Comparison of ENCODE assay signal across 1 cellular context in the genomic region with DNA sequence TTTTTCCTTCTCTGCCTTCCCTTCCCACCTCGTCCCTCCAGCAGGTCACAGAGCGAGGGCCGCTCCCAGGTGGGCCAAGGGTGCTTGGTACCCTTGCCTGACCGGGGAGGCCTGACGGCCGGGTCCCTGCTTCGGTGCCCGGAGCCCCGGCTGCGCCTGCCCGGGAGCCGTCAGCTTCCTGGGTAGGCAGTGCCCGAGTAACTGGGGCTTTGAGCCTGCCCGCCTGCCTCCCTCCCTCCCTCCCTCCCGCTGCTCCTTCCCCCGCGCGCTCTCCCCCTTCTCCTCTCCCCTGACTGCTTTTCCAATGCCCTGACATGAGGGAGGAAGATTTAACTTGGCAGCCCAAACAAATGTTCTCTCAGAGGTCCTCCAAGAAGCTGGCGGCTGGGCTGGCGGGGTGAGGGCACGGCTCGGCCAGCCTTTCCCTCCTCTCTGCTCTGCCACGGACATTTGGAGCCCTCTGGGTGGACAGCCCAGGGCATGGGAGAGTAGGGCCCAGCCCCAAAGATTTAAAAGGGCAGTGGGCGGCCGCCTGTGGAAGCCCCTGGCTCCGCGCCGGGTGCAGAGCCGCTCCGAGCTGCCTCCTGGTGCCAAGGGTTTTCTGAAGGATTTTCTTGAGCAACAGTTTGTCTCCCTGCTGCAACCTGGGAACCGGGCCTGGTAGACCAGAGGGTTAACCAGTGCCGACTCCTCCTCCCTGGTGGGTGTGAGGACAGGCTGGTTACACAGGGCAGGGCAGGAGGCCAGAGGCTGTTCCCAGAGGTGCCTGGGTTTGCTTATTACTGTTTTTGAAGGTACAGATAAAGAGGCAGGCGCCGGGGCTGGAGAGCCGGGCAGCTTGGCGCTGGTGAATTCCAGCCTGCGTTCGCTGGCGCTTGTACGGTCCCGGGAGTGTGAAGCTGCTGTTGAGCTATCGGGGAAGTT.
TF ChIP-seq lines count a peak whose summit lies in the region.

No MANE protein-coding gene starts in this region.

TF ChIP-seq in HepG2, 621 proteins besides CTCF, POLR2A, EP300 and RAD21 (continued from another document and continues in another):
- TF ChIP-seq, protein P1, sequence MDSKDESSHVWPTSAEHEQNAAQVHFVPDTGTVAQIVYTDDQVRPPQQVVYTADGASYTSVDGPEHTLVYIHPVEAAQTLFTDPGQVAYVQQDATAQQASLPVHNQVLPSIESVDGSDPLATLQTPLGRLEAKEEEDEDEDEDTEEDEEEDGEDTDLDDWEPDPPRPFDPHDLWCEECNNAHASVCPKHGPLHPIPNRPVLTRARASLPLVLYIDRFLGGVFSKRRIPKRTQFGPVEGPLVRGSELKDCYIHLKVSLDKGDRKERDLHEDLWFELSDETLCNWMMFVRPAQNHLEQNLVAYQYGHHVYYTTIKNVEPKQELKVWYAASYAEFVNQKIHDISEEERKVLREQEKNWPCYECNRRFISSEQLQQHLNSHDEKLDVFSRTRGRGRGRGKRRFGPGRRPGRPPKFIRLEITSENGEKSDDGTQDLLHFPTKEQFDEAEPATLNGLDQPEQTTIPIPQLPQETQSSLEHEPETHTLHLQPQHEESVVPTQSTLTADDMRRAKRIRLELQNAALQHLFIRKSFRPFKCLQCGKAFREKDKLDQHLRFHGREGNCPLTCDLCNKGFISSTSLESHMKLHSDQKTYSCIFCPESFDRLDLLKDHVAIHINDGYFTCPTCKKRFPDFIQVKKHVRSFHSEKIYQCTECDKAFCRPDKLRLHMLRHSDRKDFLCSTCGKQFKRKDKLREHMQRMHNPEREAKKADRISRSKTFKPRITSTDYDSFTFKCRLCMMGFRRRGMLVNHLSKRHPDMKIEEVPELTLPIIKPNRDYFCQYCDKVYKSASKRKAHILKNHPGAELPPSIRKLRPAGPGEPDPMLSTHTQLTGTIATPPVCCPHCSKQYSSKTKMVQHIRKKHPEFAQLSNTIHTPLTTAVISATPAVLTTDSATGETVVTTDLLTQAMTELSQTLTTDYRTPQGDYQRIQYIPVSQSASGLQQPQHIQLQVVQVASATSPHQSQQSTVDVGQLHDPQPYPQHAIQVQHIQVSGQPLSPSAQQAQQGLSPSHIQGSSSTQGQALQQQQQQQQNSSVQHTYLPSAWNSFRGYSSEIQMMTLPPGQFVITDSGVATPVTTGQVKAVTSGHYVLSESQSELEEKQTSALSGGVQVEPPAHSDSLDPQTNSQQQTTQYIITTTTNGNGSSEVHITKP (CRISPR knock-in tag; IDR thresholded peaks at IDR 0.05; ENCODE audit: low read depth): no peak
- TF ChIP-seq ZNF543 (CRISPR knock-in tag; IDR thresholded peaks at IDR 0.05): no peak
- TF ChIP-seq, protein P2, sequence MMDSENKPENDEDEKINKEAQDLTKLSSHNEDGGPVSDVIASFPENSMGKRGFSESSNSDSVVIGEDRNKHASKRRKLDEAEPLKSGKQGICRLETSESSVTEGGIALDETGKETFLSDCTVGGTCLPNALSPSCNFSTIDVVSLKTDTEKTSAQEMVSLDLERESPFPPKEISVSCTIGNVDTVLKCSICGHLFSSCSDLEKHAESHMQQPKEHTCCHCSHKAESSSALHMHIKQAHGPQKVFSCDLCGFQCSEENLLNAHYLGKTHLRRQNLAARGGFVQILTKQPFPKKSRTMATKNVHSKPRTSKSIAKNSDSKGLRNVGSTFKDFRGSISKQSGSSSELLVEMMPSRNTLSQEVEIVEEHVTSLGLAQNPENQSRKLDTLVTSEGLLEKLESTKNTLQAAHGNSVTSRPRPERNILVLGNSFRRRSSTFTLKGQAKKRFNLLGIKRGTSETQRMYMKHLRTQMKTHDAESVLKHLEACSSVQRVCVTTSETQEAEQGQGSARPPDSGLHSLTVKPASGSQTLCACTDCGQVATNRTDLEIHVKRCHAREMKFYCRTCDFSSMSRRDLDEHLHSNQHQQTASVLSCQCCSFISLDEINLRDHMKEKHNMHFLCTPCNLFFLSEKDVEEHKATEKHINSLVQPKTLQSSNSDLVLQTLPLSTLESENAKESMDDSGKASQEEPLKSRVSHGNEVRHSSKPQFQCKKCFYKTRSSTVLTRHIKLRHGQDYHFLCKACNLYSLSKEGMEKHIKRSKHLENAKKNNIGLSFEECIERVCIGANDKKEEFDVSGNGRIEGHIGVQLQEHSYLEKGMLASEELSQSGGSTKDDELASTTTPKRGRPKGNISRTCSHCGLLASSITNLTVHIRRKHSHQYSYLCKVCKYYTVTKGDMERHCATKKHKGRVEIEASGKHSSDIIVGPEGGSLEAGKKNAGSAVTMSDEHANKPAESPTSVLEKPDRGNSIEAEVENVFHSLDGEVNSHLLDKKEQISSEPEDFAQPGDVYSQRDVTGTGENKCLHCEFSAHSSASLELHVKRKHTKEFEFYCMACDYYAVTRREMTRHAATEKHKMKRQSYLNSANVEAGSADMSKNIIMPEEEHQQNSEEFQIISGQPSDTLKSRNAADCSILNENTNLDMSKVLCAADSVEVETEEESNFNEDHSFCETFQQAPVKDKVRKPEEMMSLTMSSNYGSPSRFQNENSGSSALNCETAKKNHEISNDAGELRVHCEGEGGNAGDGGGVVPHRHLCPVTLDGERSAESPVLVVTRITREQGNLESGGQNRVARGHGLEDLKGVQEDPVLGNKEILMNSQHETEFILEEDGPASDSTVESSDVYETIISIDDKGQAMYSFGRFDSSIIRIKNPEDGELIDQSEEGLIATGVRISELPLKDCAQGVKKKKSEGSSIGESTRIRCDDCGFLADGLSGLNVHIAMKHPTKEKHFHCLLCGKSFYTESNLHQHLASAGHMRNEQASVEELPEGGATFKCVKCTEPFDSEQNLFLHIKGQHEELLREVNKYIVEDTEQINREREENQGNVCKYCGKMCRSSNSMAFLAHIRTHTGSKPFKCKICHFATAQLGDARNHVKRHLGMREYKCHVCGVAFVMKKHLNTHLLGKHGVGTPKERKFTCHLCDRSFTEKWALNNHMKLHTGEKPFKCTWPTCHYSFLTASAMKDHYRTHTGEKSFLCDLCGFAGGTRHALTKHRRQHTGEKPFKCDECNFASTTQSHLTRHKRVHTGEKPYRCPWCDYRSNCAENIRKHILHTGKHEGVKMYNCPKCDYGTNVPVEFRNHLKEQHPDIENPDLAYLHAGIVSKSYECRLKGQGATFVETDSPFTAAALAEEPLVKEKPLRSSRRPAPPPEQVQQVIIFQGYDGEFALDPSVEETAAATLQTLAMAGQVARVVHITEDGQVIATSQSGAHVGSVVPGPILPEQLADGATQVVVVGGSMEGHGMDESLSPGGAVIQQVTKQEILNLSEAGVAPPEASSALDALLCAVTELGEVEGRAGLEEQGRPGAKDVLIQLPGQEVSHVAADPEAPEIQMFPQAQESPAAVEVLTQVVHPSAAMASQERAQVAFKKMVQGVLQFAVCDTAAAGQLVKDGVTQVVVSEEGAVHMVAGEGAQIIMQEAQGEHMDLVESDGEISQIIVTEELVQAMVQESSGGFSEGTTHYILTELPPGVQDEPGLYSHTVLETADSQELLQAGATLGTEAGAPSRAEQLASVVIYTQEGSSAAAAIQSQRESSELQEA (CRISPR knock-in tag; IDR thresholded peaks at IDR 0.05; ENCODE audit: not compliant biosample characterization): no peak
- TF ChIP-seq ZNF350 (CRISPR knock-in tag; IDR thresholded peaks at IDR 0.05; ENCODE audit: borderline replicate concordance, low read depth): no peak
- TF ChIP-seq, protein P3, sequence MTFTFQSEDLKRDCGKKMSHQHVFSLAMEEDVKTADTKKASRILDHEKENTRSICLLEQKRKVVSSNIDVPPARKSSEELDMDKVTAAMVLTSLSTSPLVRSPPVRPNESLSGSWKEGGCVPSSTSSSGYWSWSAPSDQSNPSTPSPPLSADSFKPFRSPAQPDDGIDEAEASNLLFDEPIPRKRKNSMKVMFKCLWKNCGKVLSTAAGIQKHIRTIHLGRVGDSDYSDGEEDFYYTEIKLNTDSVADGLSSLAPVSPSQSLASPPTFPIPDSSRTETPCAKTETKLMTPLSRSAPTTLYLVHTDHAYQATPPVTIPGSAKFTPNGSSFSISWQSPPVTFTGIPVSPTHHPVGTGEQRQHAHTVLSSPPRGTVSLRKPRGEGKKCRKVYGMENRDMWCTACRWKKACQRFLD (CRISPR knock-in tag; IDR thresholded peaks at IDR 0.05; ENCODE audit: borderline replicate concordance): no peak
- TF ChIP-seq PCBP1 (IDR thresholded peaks at IDR 0.05; ENCODE audit: borderline replicate concordance, low read depth, low read length): no peak
- 0 out of 2 replicates have a peak, but pooled peaks have one; percentile 3 for TF ChIP-seq FOXK1 (CRISPR knock-in tag; IDR thresholded peaks at IDR 0.05; ENCODE audit: borderline replicate concordance, low read depth)
- no peak for TF ChIP-seq KDM3A (CRISPR knock-in tag; IDR thresholded peaks at IDR 0.05; ENCODE audit: low read depth)
- TF ChIP-seq MTA3 (CRISPR knock-in tag; IDR thresholded peaks at IDR 0.05): no peak
- TF ChIP-seq SRSF4 (IDR thresholded peaks at IDR 0.05; ENCODE audit: low read depth, low read length, poor library complexity, severe bottlenecking): no peak
- TF ChIP-seq GATA4 (IDR thresholded peaks at IDR 0.05; ENCODE audit: borderline replicate concordance, low read depth): no peak
- TF ChIP-seq CAMTA2 (CRISPR knock-in tag; IDR thresholded peaks at IDR 0.05; ENCODE audit: borderline replicate concordance): no peak
- TF ChIP-seq PHB2 (IDR thresholded peaks at IDR 0.05; ENCODE audit: partially characterized antibody): no peak
- no peak for TF ChIP-seq CREB1 (IDR thresholded peaks at IDR 0.05)
- no peak for TF ChIP-seq CREB1 (CRISPR knock-in tag; IDR thresholded peaks at IDR 0.05)
- peak; percentile 51; the same call in 1 of the 2 replicates for TF ChIP-seq HNF4A (CRISPR knock-in tag; IDR thresholded peaks at IDR 0.05)
- TF ChIP-seq ZNF761 (CRISPR knock-in tag; conservative IDR thresholded peaks at IDR 0.05): no peak
- TF ChIP-seq YEATS4 (CRISPR knock-in tag; IDR thresholded peaks at IDR 0.05; ENCODE audit: borderline replicate concordance): peak; percentile 19; the same call in 1 of the 2 replicates
- no peak for TF ChIP-seq AGO1 (IDR thresholded peaks at IDR 0.05; ENCODE audit: low read depth, low read length, poor library complexity, severe bottlenecking)
- no peak for TF ChIP-seq ZNF839 (CRISPR knock-in tag; IDR thresholded peaks at IDR 0.05; ENCODE audit: borderline replicate concordance)
- no peak for TF ChIP-seq GZF1 (CRISPR knock-in tag; IDR thresholded peaks at IDR 0.05)
- TF ChIP-seq SMYD3 (CRISPR knock-in tag; IDR thresholded peaks at IDR 0.05): no peak
- no peak for TF ChIP-seq ZSCAN21 (CRISPR knock-in tag; IDR thresholded peaks at IDR 0.05; ENCODE audit: borderline replicate concordance)
- TF ChIP-seq, protein P4, sequence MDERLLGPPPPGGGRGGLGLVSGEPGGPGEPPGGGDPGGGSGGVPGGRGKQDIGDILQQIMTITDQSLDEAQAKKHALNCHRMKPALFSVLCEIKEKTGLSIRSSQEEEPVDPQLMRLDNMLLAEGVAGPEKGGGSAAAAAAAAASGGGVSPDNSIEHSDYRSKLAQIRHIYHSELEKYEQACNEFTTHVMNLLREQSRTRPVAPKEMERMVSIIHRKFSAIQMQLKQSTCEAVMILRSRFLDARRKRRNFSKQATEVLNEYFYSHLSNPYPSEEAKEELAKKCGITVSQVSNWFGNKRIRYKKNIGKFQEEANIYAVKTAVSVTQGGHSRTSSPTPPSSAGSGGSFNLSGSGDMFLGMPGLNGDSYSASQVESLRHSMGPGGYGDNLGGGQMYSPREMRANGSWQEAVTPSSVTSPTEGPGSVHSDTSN (CRISPR knock-in tag; IDR thresholded peaks at IDR 0.05): no peak
- TF ChIP-seq FOXO1 (CRISPR knock-in tag; IDR thresholded peaks at IDR 0.05): 0 out of 2 replicates have a peak, but pooled peaks have one; percentile 14
- TF ChIP-seq NR1H2 (CRISPR knock-in tag; IDR thresholded peaks at IDR 0.05; ENCODE audit: borderline replicate concordance, low read depth): no peak
- no peak for TF ChIP-seq ZNF816 (CRISPR knock-in tag; IDR thresholded peaks at IDR 0.05; ENCODE audit: borderline replicate concordance)
- no peak for TF ChIP-seq MED8 (CRISPR knock-in tag; IDR thresholded peaks at IDR 0.05; ENCODE audit: insufficient replicate concordance)
- TF ChIP-seq WIZ (CRISPR knock-in tag; IDR thresholded peaks at IDR 0.05): no peak
- TF ChIP-seq, protein P5, sequence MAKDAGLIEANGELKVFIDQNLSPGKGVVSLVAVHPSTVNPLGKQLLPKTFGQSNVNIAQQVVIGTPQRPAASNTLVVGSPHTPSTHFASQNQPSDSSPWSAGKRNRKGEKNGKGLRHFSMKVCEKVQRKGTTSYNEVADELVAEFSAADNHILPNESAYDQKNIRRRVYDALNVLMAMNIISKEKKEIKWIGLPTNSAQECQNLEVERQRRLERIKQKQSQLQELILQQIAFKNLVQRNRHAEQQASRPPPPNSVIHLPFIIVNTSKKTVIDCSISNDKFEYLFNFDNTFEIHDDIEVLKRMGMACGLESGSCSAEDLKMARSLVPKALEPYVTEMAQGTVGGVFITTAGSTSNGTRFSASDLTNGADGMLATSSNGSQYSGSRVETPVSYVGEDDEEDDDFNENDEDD (CRISPR knock-in tag; IDR thresholded peaks at IDR 0.05; ENCODE audit: borderline replicate concordance): no peak
- TF ChIP-seq MYC (CRISPR knock-in tag; IDR thresholded peaks at IDR 0.05; ENCODE audit: borderline replicate concordance): no peak; the same call in 1 of the 2 replicates
- TF ChIP-seq ZBTB1 (CRISPR knock-in tag; IDR thresholded peaks at IDR 0.05; ENCODE audit: borderline replicate concordance): no peak
- TF ChIP-seq, protein P6, sequence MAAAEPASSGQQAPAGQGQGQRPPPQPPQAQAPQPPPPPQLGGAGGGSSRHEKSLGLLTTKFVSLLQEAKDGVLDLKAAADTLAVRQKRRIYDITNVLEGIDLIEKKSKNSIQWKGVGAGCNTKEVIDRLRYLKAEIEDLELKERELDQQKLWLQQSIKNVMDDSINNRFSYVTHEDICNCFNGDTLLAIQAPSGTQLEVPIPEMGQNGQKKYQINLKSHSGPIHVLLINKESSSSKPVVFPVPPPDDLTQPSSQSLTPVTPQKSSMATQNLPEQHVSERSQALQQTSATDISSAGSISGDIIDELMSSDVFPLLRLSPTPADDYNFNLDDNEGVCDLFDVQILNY (CRISPR knock-in tag; conservative IDR thresholded peaks at IDR 0.05): no peak
- TF ChIP-seq SOX5 (CRISPR knock-in tag; IDR thresholded peaks at IDR 0.05; ENCODE audit: borderline replicate concordance): no peak
- no peak for TF ChIP-seq CC2D1A (CRISPR knock-in tag; IDR thresholded peaks at IDR 0.05)
